In the genomic region with DNA sequence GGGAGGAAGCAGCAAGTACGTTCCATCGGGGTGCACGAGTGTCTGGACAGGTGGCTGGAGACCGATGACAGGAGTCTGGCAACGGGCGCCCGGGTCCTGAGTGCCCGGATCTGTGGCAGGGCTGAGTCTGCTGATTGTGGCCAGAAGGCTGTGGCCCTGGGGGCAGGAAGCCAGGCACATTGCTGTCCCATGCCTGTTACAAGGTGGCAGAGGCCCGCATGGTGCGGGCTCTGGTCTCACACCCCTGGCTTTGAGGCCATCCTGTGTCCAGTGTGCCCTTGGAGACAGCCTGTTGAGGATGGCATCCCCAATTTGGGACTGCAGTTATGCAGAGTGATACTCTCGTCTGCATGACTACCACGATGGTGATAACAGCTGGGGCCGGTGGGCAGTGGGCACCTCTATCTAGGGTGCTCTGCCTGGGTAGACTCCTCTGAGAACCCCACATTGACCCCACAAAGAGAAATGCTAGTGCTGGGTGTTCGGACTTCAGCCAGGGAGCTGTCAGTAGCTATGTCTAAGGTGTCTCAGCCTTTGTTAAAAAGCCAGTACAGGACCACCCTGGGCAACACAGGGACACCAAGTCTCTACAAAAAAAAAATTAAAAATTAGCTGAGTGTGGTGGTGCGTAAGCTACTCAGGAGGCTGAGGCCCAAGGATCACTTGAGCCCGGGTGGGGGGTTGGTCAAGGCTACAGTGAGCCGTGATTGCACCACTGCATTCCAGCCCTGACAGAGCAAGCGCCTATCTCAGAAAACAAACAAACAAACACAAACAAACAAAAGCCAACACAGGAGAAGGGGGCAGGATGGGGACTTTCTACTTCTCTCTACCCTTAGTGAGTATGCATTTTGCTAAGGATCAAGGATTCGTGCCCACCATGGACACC, we compare ENCODE assay signal across 14 cellular contexts.
"Had no signal": no experiment of that assay in that cellular context is flagged by ENCODE, and none has a peak within 500 bp of the region (broad histone marks: within the 10 kb centered on the region; RNA-seq: fewer than 3 reads in every experiment).

No MANE protein-coding gene starts in this region.

- DNase-seq: activated CD4-positive, alpha-beta T cell treated with anti-CD3 and anti-CD28 coated beads, Interleukin-2, amount 10 ng/mL, durations not matched to agents 7 days and 5 days; activated CD4-positive, CD25-positive, alpha-beta regulatory T cell; activated naive CD4-positive, alpha-beta T cell treated with anti-CD3 and anti-CD28 coated beads, Interleukin-2, amount 10 ng/mL, durations not matched to agents 7 days and 5 days; central memory CD4-positive, alpha-beta T cell; cortex of kidney; effector CD8-positive, alpha-beta T cell; kidney glomerular epithelial cell; mammary epithelial cell; T-helper 17 cell had no signal

- ATAC-seq: gastroesophageal sphincter; stimulated activated memory B cell treated with anti-CD40 and anti-IgM and Interleukin-4, amounts not matched to agents 10 μg/mL and 1 μg/mL and 100 μg/mL, for 72 hours; T-helper 17 cell had no signal

- H3K27me3 ChIP-seq: gastroesophageal sphincter, hepatocyte had no signal

- H2AFZ ChIP-seq: hepatocyte had no signal

- H3K4me2 ChIP-seq: hepatocyte, smooth muscle cell had no signal

- H3K4me3 ChIP-seq: gastroesophageal sphincter, hepatocyte, smooth muscle cell had no signal

- H3K36me3 ChIP-seq: gastroesophageal sphincter had no signal

- H3K9me3 ChIP-seq: gastroesophageal sphincter had no signal

- H3K27ac ChIP-seq: epithelial cell of prostate, gastroesophageal sphincter, hepatocyte had no signal
